In the genomic region with DNA sequence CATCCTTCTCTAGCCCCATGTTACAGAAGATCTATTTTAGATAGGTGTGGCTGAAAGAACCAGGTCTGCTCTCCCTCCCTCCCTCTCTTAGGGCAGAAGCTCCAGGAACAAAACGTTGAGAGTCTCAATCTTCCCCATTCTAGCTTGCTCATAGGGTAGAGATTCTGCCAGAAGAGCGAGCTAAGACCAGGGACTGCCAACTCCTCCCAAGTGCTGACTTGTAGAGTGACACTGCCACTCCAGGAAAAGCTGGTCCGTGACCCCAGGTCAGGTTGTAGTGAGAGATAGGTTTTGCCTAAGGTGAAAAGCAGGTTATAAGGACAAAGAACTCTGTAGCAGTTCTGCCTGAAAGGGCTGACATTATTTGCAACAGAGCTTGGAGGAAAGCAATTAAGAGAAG, we compare ENCODE assay signal across 27 cellular contexts.
"Had no signal": no experiment of that assay in that cellular context is flagged by ENCODE, and none has a peak within 500 bp of the region (broad histone marks: within the 10 kb centered on the region; RNA-seq: fewer than 3 reads in every experiment).

No MANE protein-coding gene starts in this region.

- H3K27me3 ChIP-seq: body of pancreas had no signal

- H3K4me3 ChIP-seq: body of pancreas had no signal

- ATAC-seq: activated CD8-positive, alpha-beta memory T cell treated with anti-CD3 and anti-CD28 coated beads, Interleukin-2, amount 10 ng/mL, durations not matched to agents 7 days and 5 days; body of pancreas; Panc1 had no signal

- H3K9me3 ChIP-seq: body of pancreas had no signal

- H3K4me1 Mint-ChIP-seq: activated CD4-positive, alpha-beta T cell treated with anti-CD3 and anti-CD28 coated beads, Interleukin-2, amount 10 ng/mL, durations not matched to agents 24 days and 14 days had no signal

- H3K27me3 Mint-ChIP-seq: activated B cell treated with CpG ODN at 0.5 μM for 24 hours; activated CD4-positive, alpha-beta T cell treated with anti-CD3 and anti-CD28 coated beads, Interleukin-2, amount 10 ng/mL, durations not matched to agents 24 days and 14 days; activated CD8-positive, alpha-beta memory T cell treated with anti-CD3 and anti-CD28 coated beads, Interleukin-2, amount 10 ng/mL, durations not matched to agents 7 days and 5 days; activated naive CD4-positive, alpha-beta T cell treated with anti-CD3 and anti-CD28 coated beads, Interleukin-2, amount 50 U/mL, for 24 hours; activated T-cell treated with anti-CD3 and anti-CD28 coated beads, Interleukin-2, amount 50 U/mL, for 24 hours had no signal

- H3K27ac ChIP-seq: body of pancreas had no signal

- H3K4me3 Mint-ChIP-seq: activated B cell treated with CpG ODN at 0.5 μM for 24 hours; activated CD4-positive, alpha-beta T cell treated with anti-CD3 and anti-CD28 coated beads, Interleukin-2, amount 10 ng/mL, durations not matched to agents 24 days and 14 days; activated CD8-positive, alpha-beta memory T cell treated with anti-CD3 and anti-CD28 coated beads, Interleukin-2, amount 10 ng/mL, durations not matched to agents 7 days and 5 days; activated naive CD4-positive, alpha-beta T cell treated with anti-CD3 and anti-CD28 coated beads, Interleukin-2, amount 50 U/mL, for 24 hours; activated T-cell treated with anti-CD3 and anti-CD28 coated beads, Interleukin-2, amount 50 U/mL, for 24 hours; activated T-helper 1 cell treated with anti-CD3 and anti-CD28 coated beads, Interleukin-12 subunit alpha, Interleukin-12 subunit beta, Interleukin-2, Interleukin-4 antibody, amounts not matched to agents 30 ng/mL and 10 ng/mL and 1 ng/mL, durations not matched to agents 14 hours and 24 hours and 36 hours had no signal

- H3K9me3 Mint-ChIP-seq: activated B cell treated with CpG ODN at 0.5 μM for 24 hours; activated T-cell treated with anti-CD3 and anti-CD28 coated beads, Interleukin-2, amount 50 U/mL, for 24 hours had no signal

- H3K4me1 ChIP-seq: body of pancreas had no signal

- DNase-seq: activated B cell treated with CpG ODN at 0.5 μM for 24 hours; activated CD4-positive, alpha-beta T cell treated with anti-CD3 and anti-CD28 coated beads for 1 hour; activated CD4-positive, alpha-beta T cell treated with anti-CD3 and anti-CD28 coated beads, Interleukin-2, amount 10 ng/mL, durations not matched to agents 24 days and 14 days; activated CD4-positive, alpha-beta T cell treated with anti-CD3 and anti-CD28 coated beads, Interleukin-2, amount 50 U/mL, for 48 hours; activated CD8-positive, alpha-beta memory T cell treated with anti-CD3 and anti-CD28 coated beads, Interleukin-2, amount 10 ng/mL, durations not matched to agents 7 days and 5 days; activated effector memory CD4-positive, alpha-beta T cell treated with Interleukin-2 at 50 U/mL for 16 hours; activated naive CD4-positive, alpha-beta T cell; activated T-cell treated with anti-CD3 and anti-CD28 coated beads, Interleukin-2, amount 50 U/mL, for 24 hours; aorta; body of pancreas; MM.1S; NCI-H1105; NCI-H1436; NCI-H1694 treated with DMSO at 0.1 percent for 48 hours; NCI-H2029 treated with DMSO at 0.1 percent for 48 hours; NCI-H345; NCI-H510A; NCI-H69; NK-92 treated with Interleukin-12 subunit alpha and Interleukin-12 subunit beta, amount 100 ng/mL, for 24 hours; OCI-M1; RPMI8226; SHP77; T-helper 2 cell; T1000 had no signal

- H3K27ac Mint-ChIP-seq: activated B cell treated with CpG ODN at 0.5 μM for 24 hours; activated CD4-positive, alpha-beta T cell treated with anti-CD3 and anti-CD28 coated beads, Interleukin-2, amount 10 ng/mL, durations not matched to agents 24 days and 14 days; activated CD8-positive, alpha-beta memory T cell treated with anti-CD3 and anti-CD28 coated beads, Interleukin-2, amount 10 ng/mL, durations not matched to agents 7 days and 5 days; activated naive CD4-positive, alpha-beta T cell treated with anti-CD3 and anti-CD28 coated beads, Interleukin-2, amount 50 U/mL, for 24 hours; activated T-cell treated with anti-CD3 and anti-CD28 coated beads, Interleukin-2, amount 50 U/mL, for 24 hours; activated T-helper 1 cell treated with anti-CD3 and anti-CD28 coated beads, Interleukin-12 subunit alpha, Interleukin-12 subunit beta, Interleukin-2, Interleukin-4 antibody, amounts not matched to agents 30 ng/mL and 10 ng/mL and 1 ng/mL, durations not matched to agents 14 hours and 24 hours and 36 hours had no signal
